21 cellular contexts compared by ENCODE assay signal in the genomic region with DNA sequence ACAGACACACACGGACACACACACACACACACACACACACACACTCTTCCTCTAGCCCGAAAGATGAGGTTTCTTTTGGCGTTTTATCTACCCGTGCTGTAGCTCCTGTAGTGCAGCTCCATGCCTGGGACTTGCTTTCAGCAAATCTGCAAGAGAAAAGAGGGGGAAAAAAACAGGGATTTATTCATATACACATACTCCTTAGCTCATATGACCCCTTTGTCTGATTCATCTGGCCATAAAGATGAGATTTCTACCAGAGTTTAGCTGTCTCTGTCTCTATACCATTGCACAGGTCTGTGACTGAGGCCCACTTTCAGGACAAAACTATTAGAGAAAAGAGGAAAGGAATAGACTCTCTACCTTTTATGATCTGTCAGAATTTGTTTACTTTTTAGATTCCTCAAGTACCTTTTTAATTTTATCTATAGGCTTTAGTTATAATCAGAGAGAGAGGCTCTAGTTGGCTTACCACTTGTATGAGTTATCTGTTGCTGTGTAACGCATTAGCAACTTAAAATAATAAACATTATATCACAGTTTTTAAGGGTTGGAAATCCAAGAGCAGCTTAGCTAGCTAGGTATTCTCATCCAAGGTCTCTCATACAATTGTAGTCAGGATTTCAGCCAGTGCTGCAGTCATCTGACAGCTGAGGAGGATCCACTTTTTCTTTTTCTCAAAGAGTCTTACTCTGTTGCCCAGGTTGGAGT. TPM values are rescaled to one million over a fixed set of nuclear protein-coding genes. Genes with fewer than 3 reads are reported as not detected.
DNase-seq lines count a peak whose midpoint lies in the region; ATAC-seq, FAIRE-seq and TF ChIP-seq lines count a peak whose summit lies in the region.
"Had no signal": no experiment of that assay in that cellular context is flagged by ENCODE, and none has a peak within 500 bp of the region (broad histone marks: within the 10 kb centered on the region; RNA-seq: fewer than 3 reads in every experiment).

No MANE protein-coding gene starts in this region.

- BruUV-seq in Caco-2 (replicated peaks; lab: Mats Ljungman, UMichigan) (no TSS peak), GM12878 (replicated peaks; lab: Mats Ljungman, UMichigan) (no TSS peak)

- H3K27ac Mint-ChIP-seq in Caco-2 (ENCODE audit: unreplicated experiment) (peak overlapping the region; percentile 25), naive B cell (peak overlapping the region in 5 of 6 donors; percentile 28 to 99 (median 79))
- H3K27ac Mint-ChIP-seq in naive thymus-derived CD8-positive, alpha-beta T cell = no peak overlapping the region
- H3K27ac Mint-ChIP-seq: CD8-positive, alpha-beta memory T cell; HFFc6 had no signal

- H2AFZ ChIP-seq in GM12878 (ENCODE audit: control insufficient read depth, low read depth, low read length) = no peak overlapping the region

- peak overlapping the region; percentile 20 for H3K27ac ChIP-seq in GM12878 (ENCODE audit: control insufficient read depth, insufficient read depth)
- H3K27ac ChIP-seq: SK-N-MC had no signal

- intact Hi-C loops in Caco-2 (cut with micrococcal nuclease; ENCODE audit: unreplicated experiment) = no loop called here
- intact Hi-C loops in GM12878 (cut with micrococcal nuclease; ENCODE audit: unreplicated experiment) = no loop called here

- POLR2A ChIA-PET in Caco-2 (lab: Charles Lee) = no interaction called here
- POLR2A ChIA-PET in GM12878 (lab: Charles Lee) = interaction anchor here (1.0 kb wide), 1 partner anchor 16 kb away, joined by 3 read pairs; no protein-coding TSS in a partner anchor
- POLR2A ChIA-PET in naive thymus-derived CD8-positive, alpha-beta T cell (lab: Charles Lee) = no interaction called here

- no peaks in the 10 kb centered on the region for H3K27me3 ChIP-seq in Caco-2 (replicated peaks; ENCODE audit: control insufficient read depth, insufficient read depth, low read length)
- no peaks in the 10 kb centered on the region for H3K27me3 ChIP-seq in GM12878 (replicated peaks in 1 of 2; ENCODE audit: control insufficient read depth in 2 of 2, insufficient read depth in 2 of 2, low read length in 1 of 2)
- H3K27me3 ChIP-seq: BLaER1 treated with 17β-estradiol and CSF1 and Interleukin-3, amounts not matched to agents 10 nM and 100 nM had no signal

- peaks cover 21% of the 10 kb centered on the region for H3K36me3 Mint-ChIP-seq in Caco-2 (ENCODE audit: insufficient read depth, unreplicated experiment)
- H3K36me3 Mint-ChIP-seq in naive B cell = peaks cover 49 to 50% of the 10 kb centered on the region in 2 donors
- H3K36me3 Mint-ChIP-seq in naive thymus-derived CD8-positive, alpha-beta T cell = peaks cover 39 to 52% (median 46%) of the 10 kb centered on the region in 3 donors

- no peaks in the 10 kb centered on the region for H3K36me3 ChIP-seq in Caco-2 (ENCODE audit: control insufficient read depth, insufficient read depth, low read length)
- peaks cover 0 to 2% of the 10 kb centered on the region in 2 experiments; a peak in 3 of 4 replicates for H3K36me3 ChIP-seq in GM12878 (ENCODE audit: control insufficient read depth in 2 of 2, insufficient read depth in 2 of 2, low read length in 1 of 2)

- SMC1A ChIA-PET in GM12878 (lab: Charles Lee; ENCODE audit: uncharacterized antibody, unreplicated experiment) = interaction anchor here (2.0 to 3.3 kb wide), 2 partner anchors 11 to 16 kb away, joined by 5 to 13 read pairs; a partner anchor contains a TSS

- H3K4me1 ChIP-seq in Caco-2 = no peaks in the 10 kb centered on the region
- H3K4me1 ChIP-seq in GM12878 (ENCODE audit: control insufficient read depth, insufficient read depth, low read length) = peaks cover 5% of the 10 kb centered on the region; the same call in 1 of the 2 replicates

- TF ChIP-seq CTCF in Caco-2 (IDR thresholded peaks at IDR 0.05; ENCODE audit: insufficient read depth in 1 of 2, low read depth in 1 of 2, low read length in 1 of 2, severe bottlenecking in 1 of 2, unreplicated experiment in 1 of 2) (no peak), GM12878 (IDR thresholded peaks at IDR 0.05 in 2 of 3, conservative IDR thresholded peaks at IDR 0.05 in 1 of 3; ENCODE audit: control insufficient read depth in 2 of 3, extremely low read depth in 1 of 3, insufficient read depth in 1 of 3, low read depth in 3 of 3, low read length in 3 of 3) (no peak)

- no peak for FAIRE-seq in GM12878 (lab: Jason Lieb, UNC)
- FAIRE-seq: A204.1, HepG2 had no signal

- no peak for TF ChIP-seq POLR2A in GM12878 (IDR thresholded peaks at IDR 0.05; ENCODE audit: low read depth, low read length)

- H3K27me3 Mint-ChIP-seq in Caco-2 (ENCODE audit: insufficient read depth, unreplicated experiment) = no peaks in the 10 kb centered on the region
- H3K27me3 Mint-ChIP-seq in naive B cell = no peaks in the 10 kb centered on the region
- H3K27me3 Mint-ChIP-seq in naive thymus-derived CD8-positive, alpha-beta T cell = no peaks in the 10 kb centered on the region
- H3K27me3 Mint-ChIP-seq: CD8-positive, alpha-beta memory T cell had no signal

- no peak for TF ChIP-seq RAD21 in GM12878 (IDR thresholded peaks at IDR 0.05; ENCODE audit: insufficient read depth, low read depth, low read length)

- no peak for DNase-seq in Caco-2
- DNase-seq in HCEC 1CT = peak; percentile 40
- no peak for DNase-seq in GM12878 (ENCODE audit: low read depth, low spot score)
- DNase-seq in naive B cell = no peak
- DNase-seq in naive thymus-derived CD8-positive, alpha-beta T cell = no peak
- DNase-seq in COLO668 (lab: John Stamatoyannopoulos, UW; ENCODE audit: unreplicated experiment) = no peak
- no peak for DNase-seq in ACHN
- DNase-seq: CD8-positive, alpha-beta memory T cell; DMS79; GOT3; HFFc6; NCI-H1417 treated with DMSO at 0.1 percent for 48 hours; NCI-H1930; NCI-H226; NCI-H524; SHP77 had no signal

- in situ Hi-C loops in GM12878 (cut with MboI) = no loop called here
- in situ Hi-C loops in ACHN (cut with HindIII; ENCODE audit: low pct_ligation_motif_present, low pct_unique_long_range_greater_than_20kb, low sequenced_read_pairs) = no loop called here

- 83% methylated on average over 5 of the region's 5 CpGs for WGBS in GM12878 (ENCODE audit: insufficient coverage, insufficient replicate concordance, low lambda C conversion rate, missing lambda C conversion rate)

- 0 out of 2 replicates have a peak overlapping the region, but pooled peaks have one; percentile 9 for H3K4me2 ChIP-seq in GM12878 (ENCODE audit: control insufficient read depth, insufficient read depth)
- H3K4me2 ChIP-seq: KMS-11 had no signal

- no peak for ATAC-seq in GM12878
- ATAC-seq in naive B cell (ENCODE audit: low read depth in 2 of 2) = no peak
- ATAC-seq in naive thymus-derived CD8-positive, alpha-beta T cell = no peak

- TF ChIP-seq EP300 in GM12878 (IDR thresholded peaks at IDR 0.05; ENCODE audit: borderline replicate concordance in 1 of 2, control insufficient read depth in 1 of 2, low read depth in 2 of 2, low read length in 2 of 2) = no peak

- H3K9me3 ChIP-seq in Caco-2 (peaks cover 7% of the 10 kb centered on the region; the same call in 1 of the 2 replicates), GM12878 (replicated peaks; ENCODE audit: control insufficient read depth, insufficient read depth, low read length) (peaks cover 34% of the 10 kb centered on the region)

- H3K9me3 Mint-ChIP-seq in Caco-2 (ENCODE audit: unreplicated experiment) (peaks cover 14% of the 10 kb centered on the region), naive B cell (peaks cover 2 to 31% (median 19%) of the 10 kb centered on the region in 7 donors)
- H3K9me3 Mint-ChIP-seq in naive thymus-derived CD8-positive, alpha-beta T cell = peaks cover 0 to 31% (median 16%) of the 10 kb centered on the region in 9 donors

- H3K4me1 Mint-ChIP-seq in Caco-2 (ENCODE audit: low read depth, unreplicated experiment) = peaks cover 6% of the 10 kb centered on the region
- H3K4me1 Mint-ChIP-seq in naive B cell = peaks cover 46 to 72% (median 71%) of the 10 kb centered on the region in 3 donors
- peaks cover 21 to 54% (median 34%) of the 10 kb centered on the region in 4 donors for H3K4me1 Mint-ChIP-seq in naive thymus-derived CD8-positive, alpha-beta T cell

- H3K4me3 ChIP-seq in Caco-2 (ENCODE audit: low read depth, low read length) = no peak overlapping the region
- no peak overlapping the region for H3K4me3 ChIP-seq in GM12878
- H3K4me3 ChIP-seq: BLaER1 treated with 17β-estradiol and CSF1 and Interleukin-3, amounts not matched to agents 10 nM and 100 nM; SK-N-MC had no signal

- no peak overlapping the region for H3K4me3 Mint-ChIP-seq in Caco-2 (ENCODE audit: unreplicated experiment)
- H3K4me3 Mint-ChIP-seq in naive B cell = peak overlapping the region; percentile 15 to 77 (median 42)
- H3K4me3 Mint-ChIP-seq in naive thymus-derived CD8-positive, alpha-beta T cell = peak overlapping the region in 2 of 10 donors; percentile 20 to 48
- H3K4me3 Mint-ChIP-seq: CD8-positive, alpha-beta memory T cell; HFFc6 had no signal

- peaks cover 49% of the 10 kb centered on the region for H3K79me2 ChIP-seq in GM12878 (ENCODE audit: control insufficient read depth, insufficient read depth, low read length)

- RAD21 ChIA-PET in GM12878 (lab: Charles Lee; ENCODE audit: unreplicated experiment) = no interaction called here

- no peaks in the 10 kb centered on the region for H4K20me1 ChIP-seq in GM12878 (ENCODE audit: control insufficient read depth, insufficient read depth)

- no peak overlapping the region for H3K9ac ChIP-seq in GM12878 (ENCODE audit: control insufficient read depth, insufficient read depth, low read length)
- H3K9ac ChIP-seq: KMS-11 had no signal

- CTCF ChIA-PET in Caco-2 (lab: Charles Lee) = no interaction called here
- CTCF ChIA-PET in GM12878 (lab: Yijun Ruan, JAX) = interaction anchor here (0.8 to 1.0 kb wide), 2 partner anchors 24 to 44 kb away, joined by 3 read pairs; no protein-coding TSS in a partner anchor

RNA-seq across cellular contexts. Expression of a gene that starts 14.7 kb away (rescaled TPM):
- 115 and 123 TPM in 2 replicates for total RNA-seq in Caco-2 (2022)
- total RNA-seq in GM12878 (2013; cell fraction: nucleolus; rRNA removed) = 85.2 and 85.6 TPM in 2 replicates
- 46.3 and 49.5 TPM in 2 replicates for total RNA-seq in GM12878 (2014; rRNA removed)
- total RNA-seq in GM12878 (2014; rRNA removed; fragmentation: Illumina TruSeq; extraction: Trizol) = 67.9 and 72.5 TPM in 2 replicates
- total RNA-seq in GM12878 (2021) = 43.9 and 53.0 TPM in 2 replicates
- polyA plus RNA-seq in GM12878 (2011; ENCODE audit: low read depth) = 42.2 TPM
- 62.5 and 69.6 TPM in 2 replicates for polyA plus RNA-seq in GM12878 (2011; rRNA removed)
- polyA plus RNA-seq in GM12878 (2011; cell fraction: cytosol; rRNA removed) = 19.3 and 31.2 TPM in 2 replicates
- polyA plus RNA-seq in GM12878 (2011; cell fraction: nucleus; rRNA removed) = 16.2 and 18.3 TPM in 2 replicates
- polyA plus RNA-seq in GM12878 (2012) = 56.0 and 57.2 TPM in 2 replicates
- 68.6 and 83.8 TPM in 2 replicates for polyA plus RNA-seq in GM12878 (2014; fragmentation: Illumina TruSeq; extraction: Trizol)
- polyA plus RNA-seq in GM12878 (2014; fragmentation: Nextera tagmentation; extraction: Ambion mirVana) = 10 to 100 TPM; 59.3 to 63.5 TPM
- polyA plus RNA-seq in GM12878 (2014; rRNA removed) = 41.1 and 51.9 TPM in 2 replicates
- 10 to 100 TPM; 84.1 to 84.3 TPM for polyA plus RNA-seq in GM12878 (2016; fragmentation: Nextera tagmentation; extraction: Ambion mirVana)
- polyA minus RNA-seq in GM12878 (2011; rRNA and poly(A)+ RNA removed) = 37.2 and 48.9 TPM in 2 replicates
- polyA minus RNA-seq in GM12878 (2011; cell fraction: cytosol; rRNA and poly(A)+ RNA removed) = 22.3 and 34.7 TPM in 2 replicates
- 26.7 and 36.3 TPM in 2 replicates for polyA minus RNA-seq in GM12878 (2011; cell fraction: nucleus; rRNA and poly(A)+ RNA removed)
- polyA plus RNA-seq in naive B cell (ENCODE audit: low read depth in 6 of 6) = 100 to 1,000 TPM; 457 to 756 (median 632) TPM
- total RNA-seq in naive thymus-derived CD8-positive, alpha-beta T cell = 10 to 100 TPM; 58.2 to 72.2 TPM
- polyA plus RNA-seq in naive thymus-derived CD8-positive, alpha-beta T cell = 10 to 100 TPM; 47.6 to 76.5 (median 58.0) TPM

RNA-seq across cellular contexts. Expression of a gene that starts 55.8 kb away (rescaled TPM):
- 36.7 and 38.4 TPM in 2 replicates for total RNA-seq in Caco-2 (2022)
- not detected in 2 replicates for total RNA-seq in GM12878 (2013; cell fraction: nucleolus; rRNA removed)
- 3.5 and 3.8 TPM in 2 replicates for total RNA-seq in GM12878 (2014; rRNA removed)
- 2.9 and 4.4 TPM in 2 replicates for total RNA-seq in GM12878 (2014; rRNA removed; fragmentation: Illumina TruSeq; extraction: Trizol)
- 2.7 and 5.0 TPM in 2 replicates for total RNA-seq in GM12878 (2021)
- 9.1 TPM for polyA plus RNA-seq in GM12878 (2011; ENCODE audit: low read depth)
- 0.12 and 0.15 TPM in 2 replicates for polyA plus RNA-seq in GM12878 (2011; rRNA removed)
- polyA plus RNA-seq in GM12878 (2011; cell fraction: cytosol; rRNA removed) = 0.07 and 0.15 TPM in 2 replicates
- 0.18 and 0.31 TPM in 2 replicates for polyA plus RNA-seq in GM12878 (2011; cell fraction: nucleus; rRNA removed)
- polyA plus RNA-seq in GM12878 (2012) = 2.3 and 2.9 TPM in 2 replicates
- 6.6 and 11.6 TPM in 2 replicates for polyA plus RNA-seq in GM12878 (2014; fragmentation: Illumina TruSeq; extraction: Trizol)
- 1 to 10 TPM; 4.4 to 4.5 TPM for polyA plus RNA-seq in GM12878 (2014; fragmentation: Nextera tagmentation; extraction: Ambion mirVana)
- 2.7 and 3.4 TPM in 2 replicates for polyA plus RNA-seq in GM12878 (2014; rRNA removed)
- 1 to 10 TPM; 1.2 to 2.1 TPM for polyA plus RNA-seq in GM12878 (2016; fragmentation: Nextera tagmentation; extraction: Ambion mirVana)
- not detected in 2 replicates for polyA minus RNA-seq in GM12878 (2011; rRNA and poly(A)+ RNA removed)
- polyA minus RNA-seq in GM12878 (2011; cell fraction: cytosol; rRNA and poly(A)+ RNA removed) = not detected in 2 replicates
- polyA minus RNA-seq in GM12878 (2011; cell fraction: nucleus; rRNA and poly(A)+ RNA removed) = not detected in 2 replicates
- polyA plus RNA-seq in naive B cell (ENCODE audit: low read depth in 6 of 6) = 1 to 10 TPM in 4 of 6 donors, under 1 TPM in 2; 0.65 to 2.9 (median 2.1) TPM
- total RNA-seq in naive thymus-derived CD8-positive, alpha-beta T cell = 1 to 10 TPM; 2.2 to 2.5 TPM
- 1 to 10 TPM in 1 of 3 donors, under 1 TPM in 2; 0.42 to 1.5 (median 0.79) TPM for polyA plus RNA-seq in naive thymus-derived CD8-positive, alpha-beta T cell

Comparison
In these comparisons a context has a peak if more than half of its experiments do, and no peak if none do; other contexts are left out.
1. H3K27ac Mint-ChIP-seq: peak in Caco-2 (single experiment) and naive B cell (5 of 6); none in naive thymus-derived CD8-positive, alpha-beta T cell (0 of 10).